Comparison of ENCODE assay signal across 23 cellular contexts in the genomic region with DNA sequence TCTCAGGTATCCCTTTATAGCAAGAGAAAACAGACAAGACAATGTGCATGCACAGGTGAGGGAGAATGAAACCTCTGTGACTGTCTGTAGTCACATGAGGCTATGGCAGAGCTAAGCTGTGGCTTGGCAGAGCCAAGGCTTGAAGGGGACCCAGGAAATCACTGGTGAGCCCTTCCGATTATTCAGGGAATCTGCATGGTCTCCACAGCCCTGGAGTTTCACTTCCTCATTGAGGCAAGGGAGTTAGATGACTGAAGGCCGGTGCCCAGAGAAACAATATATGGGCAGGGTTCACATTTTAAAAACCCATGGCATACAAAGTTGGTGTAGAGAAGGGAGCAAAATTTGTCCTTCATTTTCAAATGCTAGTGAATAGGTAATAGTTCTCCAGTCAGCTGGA.
"Had no signal": no experiment of that assay in that cellular context is flagged by ENCODE, and none has a peak within 500 bp of the region (broad histone marks: within the 10 kb centered on the region; RNA-seq: fewer than 3 reads in every experiment).

No MANE protein-coding gene starts in this region.

- H3K4me1 Mint-ChIP-seq: activated naive CD8-positive, alpha-beta T cell treated with anti-CD3 and anti-CD28 coated beads, Interleukin-2, amount 10 ng/mL, durations not matched to agents 7 days and 5 days had no signal

- H3K9me3 ChIP-seq: transverse colon, uterus had no signal

- ATAC-seq: activated T-cell treated with anti-CD3 and anti-CD28 coated beads, Interleukin-2, amount 50 U/mL, for 4 hours; left lobe of liver; naive thymus-derived CD4-positive, alpha-beta T cell; sciatic nerve; stimulated activated memory B cell treated with anti-CD40 and anti-IgM and Interleukin-4, amounts not matched to agents 10 μg/mL and 1 μg/mL and 100 μg/mL, for 72 hours had no signal

- H3K27me3 Mint-ChIP-seq: naive thymus-derived CD4-positive, alpha-beta T cell; stimulated activated memory B cell treated with anti-CD40 and anti-IgM and Interleukin-4, amounts not matched to agents 10 μg/mL and 1 μg/mL and 100 μg/mL, for 72 hours had no signal

- H3K4me3 Mint-ChIP-seq: activated naive CD4-positive, alpha-beta T cell treated with anti-CD3 and anti-CD28 coated beads for 36 hours; activated naive CD8-positive, alpha-beta T cell treated with anti-CD3 and anti-CD28 coated beads, Interleukin-2, amount 10 ng/mL, durations not matched to agents 7 days and 5 days; activated T-cell treated with anti-CD3 and anti-CD28 coated beads, Interleukin-2, amount 50 U/mL, for 4 hours; naive thymus-derived CD4-positive, alpha-beta T cell; neural crest cell; stimulated activated memory B cell treated with anti-CD40 and anti-IgM and Interleukin-4, amounts not matched to agents 10 μg/mL and 1 μg/mL and 100 μg/mL, for 72 hours had no signal

- H3K27me3 ChIP-seq: transverse colon, uterus had no signal

- H3K4me3 ChIP-seq: lung, transverse colon, uterus had no signal

- H3K36me3 Mint-ChIP-seq: activated naive CD8-positive, alpha-beta T cell treated with anti-CD3 and anti-CD28 coated beads, Interleukin-2, amount 10 ng/mL, durations not matched to agents 7 days and 5 days had no signal

- H3K27ac ChIP-seq: epithelial cell of prostate, transverse colon, uterus had no signal

- H3K36me3 ChIP-seq: transverse colon, uterus had no signal

- H3K27ac Mint-ChIP-seq: activated naive CD4-positive, alpha-beta T cell treated with anti-CD3 and anti-CD28 coated beads for 36 hours; activated naive CD8-positive, alpha-beta T cell treated with anti-CD3 and anti-CD28 coated beads, Interleukin-2, amount 10 ng/mL, durations not matched to agents 7 days and 5 days; activated T-helper 2 cell treated with anti-CD3 and anti-CD28 coated beads, Interferon-gamma antibody, Interleukin-2, Interleukin-4, amounts not matched to agents 10 μg/mL and 5 μg/mL and 100 μg/mL, durations not matched to agents 14 hours and 24 hours and 36 hours; naive thymus-derived CD4-positive, alpha-beta T cell; stimulated activated memory B cell treated with anti-CD40 and anti-IgM and Interleukin-4, amounts not matched to agents 10 μg/mL and 1 μg/mL and 100 μg/mL, for 72 hours had no signal

- H3K9me3 Mint-ChIP-seq: neural crest cell; stimulated activated memory B cell treated with anti-CD40 and anti-IgM and Interleukin-4, amounts not matched to agents 10 μg/mL and 1 μg/mL and 100 μg/mL, for 72 hours had no signal

- DNase-seq: activated CD4-positive, alpha-beta T cell treated with anti-CD3 and anti-CD28 coated beads for 4 hours; activated CD4-positive, alpha-beta T cell treated with anti-CD3 and anti-CD28 coated beads, Interleukin-2, amount 50 U/mL, for 48 hours; activated CD4-positive, CD25-positive, alpha-beta regulatory T cell; activated CD8-positive, alpha-beta memory T cell treated with anti-CD3 and anti-CD28 coated beads, Interleukin-2, amount 50 U/mL, for 48 hours; activated naive CD4-positive, alpha-beta T cell treated with anti-CD3 and anti-CD28 coated beads for 36 hours; activated naive CD8-positive, alpha-beta T cell treated with anti-CD3 and anti-CD28 coated beads, Interleukin-2, amount 10 ng/mL, durations not matched to agents 7 days and 5 days; activated T-cell treated with anti-CD3 and anti-CD28 coated beads, Interleukin-2, amount 50 U/mL, for 4 hours; amygdala; cortex of kidney; kidney; naive thymus-derived CD4-positive, alpha-beta T cell; small intestine; stimulated activated CD4-positive, alpha-beta T cell treated with anti-CD3 and anti-CD28 coated beads, Interleukin-2, amount 100 ng/mL, for 24 hours; T1000; transverse colon; uterus had no signal
